Comparison of ENCODE assay signal across 8 cellular contexts in genomic region chr1:40039757-40040510, GRCh38.
DNase-seq lines count a peak whose midpoint lies in the region; ATAC-seq and TF ChIP-seq lines count a peak whose summit lies in the region.

No MANE protein-coding gene starts in this region.

- peak; percentile 96 for TF ChIP-seq POLR2A in GM18526 (IDR thresholded peaks at IDR 0.05; ENCODE audit: extremely low read depth, insufficient read length)

- H3K27me3 ChIP-seq in layer of hippocampus (ENCODE audit: control insufficient read depth, insufficient read depth, low read length): no peaks in the 10 kb centered on the region

- DNase-seq in AG08395 (ENCODE audit: low spot score): peak; percentile 88
- peak; percentile 44 for DNase-seq in NCI-H2171 (lab: John Stamatoyannopoulos, UW)
- DNase-seq in activated CD4-positive, CD25-positive, alpha-beta regulatory T cell treated with anti-CD3 and anti-CD28 coated beads, Interleukin-2, amount 50 U/mL, for 72 hours: peak; percentile 81
- DNase-seq in cerebellar cortex (ENCODE audit: low spot score): peak; percentile 82
- peak; percentile 65 to 69 for DNase-seq in stimulated activated CD4-positive, alpha-beta T cell treated with anti-CD3 and anti-CD28 coated beads, Interleukin-2, amount 100 ng/mL, for 48 hours

- H3K27ac ChIP-seq in layer of hippocampus (ENCODE audit: low read depth, low read length): peak overlapping the region; percentile 88

- ATAC-seq in HG03045 (IDR thresholded peaks at IDR 0.05; ENCODE audit: unreplicated experiment): peak; percentile 57

Comparison
In these comparisons a context has a peak if more than half of its experiments do, and no peak if none do; other contexts are left out.
1. Peak in every context shown above with its lines: DNase-seq, ATAC-seq and H3K27ac ChIP-seq.